Comparison of ENCODE assay signal across 13 cellular contexts in the genomic region with DNA sequence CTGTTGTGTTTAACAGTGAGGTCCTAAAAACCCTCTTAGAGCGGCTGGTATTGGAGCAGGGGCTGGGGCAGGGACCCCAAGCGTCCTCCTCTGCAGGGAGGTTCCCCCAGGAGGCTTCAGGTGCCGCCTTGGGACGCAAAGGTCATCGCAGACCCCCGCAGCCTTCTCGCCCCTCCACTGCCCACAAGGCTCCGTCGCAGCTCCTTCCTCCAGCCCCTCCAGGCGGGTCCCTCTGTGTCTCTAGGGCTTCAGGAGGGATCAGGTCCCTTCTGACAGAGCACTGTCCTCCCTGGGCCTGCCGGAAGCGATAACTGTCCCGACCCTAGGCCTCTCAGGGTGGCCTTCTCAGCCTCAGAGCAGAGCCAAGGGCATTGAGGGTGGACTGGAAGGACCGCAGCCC. TPM values are rescaled to one million over a fixed set of nuclear protein-coding genes. Genes with fewer than 3 reads are reported as not detected.
DNase-seq lines count a peak whose midpoint lies in the region; ATAC-seq and TF ChIP-seq lines count a peak whose summit lies in the region.
"Had no signal": no experiment of that assay in that cellular context is flagged by ENCODE, and none has a peak within 500 bp of the region (broad histone marks: within the 10 kb centered on the region; RNA-seq: fewer than 3 reads in every experiment).

No MANE protein-coding gene starts in this region.

- no peak for ATAC-seq in Right ventricle myocardium inferior
- no peak for ATAC-seq in effector memory CD8-positive, alpha-beta T cell (replicated peaks)
- ATAC-seq in HG02840 (IDR thresholded peaks at IDR 0.05; ENCODE audit: low FRiP score, unreplicated experiment): no peak
- ATAC-seq: Panc1 had no signal

- H3K4me3 Mint-ChIP-seq in effector memory CD8-positive, alpha-beta T cell: no peak overlapping the region
- no peak overlapping the region for H3K4me3 Mint-ChIP-seq in osteocyte (ENCODE audit: unreplicated experiment)

- peaks cover 7% of the 10 kb centered on the region for H3K36me3 ChIP-seq in left ventricle myocardium inferior

- peaks cover 19% of the 10 kb centered on the region for H3K36me3 Mint-ChIP-seq in effector memory CD8-positive, alpha-beta T cell (ENCODE audit: insufficient read depth)
- peaks cover 19% of the 10 kb centered on the region for H3K36me3 Mint-ChIP-seq in osteocyte (ENCODE audit: unreplicated experiment)

- DNase-seq in left ventricle myocardium inferior: no peak
- no peak for DNase-seq in Right ventricle myocardium inferior (ENCODE audit: missing footprints)
- no peak for DNase-seq in effector memory CD8-positive, alpha-beta T cell
- DNase-seq in osteocyte (ENCODE audit: extremely low spot score, unreplicated experiment): no peak
- no peak for DNase-seq in DMS153 (lab: John Stamatoyannopoulos, UW)
- DNase-seq in activated gamma-delta T cell treated with Interleukin-2 at 50 U/mL for 16 hours: no peak
- DNase-seq in central memory CD4-positive, alpha-beta T cell: no peak
- DNase-seq: AML-193, DND-41, NCI-H2029, NCI-H526 had no signal

- intact Hi-C loops in left ventricle myocardium inferior (cut with micrococcal nuclease) (loop anchor here (10.0 kb wide), 2 partner anchors 65 to 135 kb away; a partner anchor contains a TSS), Right ventricle myocardium inferior (cut with DNase I) (loop anchor here (5.0 kb wide), 1 partner anchor 107 kb away; no protein-coding TSS in a partner anchor)

- H3K27ac ChIP-seq in left ventricle myocardium inferior (replicated peaks): peak overlapping the region; percentile 94

- H3K9me3 ChIP-seq in left ventricle myocardium inferior (replicated peaks): no peaks in the 10 kb centered on the region

- peaks cover 66% of the 10 kb centered on the region for H3K4me1 ChIP-seq in left ventricle myocardium inferior

- peak overlapping the region; percentile 93 to 96 for H3K27ac Mint-ChIP-seq in effector memory CD8-positive, alpha-beta T cell
- H3K27ac Mint-ChIP-seq in osteocyte (ENCODE audit: unreplicated experiment): peak overlapping the region; percentile 98

- no peaks in the 10 kb centered on the region for H3K9me3 Mint-ChIP-seq in effector memory CD8-positive, alpha-beta T cell
- no peaks in the 10 kb centered on the region for H3K9me3 Mint-ChIP-seq in osteocyte (ENCODE audit: unreplicated experiment)

- no peaks in the 10 kb centered on the region for H3K27me3 Mint-ChIP-seq in effector memory CD8-positive, alpha-beta T cell
- no peaks in the 10 kb centered on the region for H3K27me3 Mint-ChIP-seq in osteocyte (ENCODE audit: unreplicated experiment)

- no peak overlapping the region for H3K4me3 ChIP-seq in left ventricle myocardium inferior

- peaks cover 36 to 50% of the 10 kb centered on the region in 2 donors for H3K4me1 Mint-ChIP-seq in effector memory CD8-positive, alpha-beta T cell (ENCODE audit: low read depth in 2 of 2)
- peaks cover 40% of the 10 kb centered on the region for H3K4me1 Mint-ChIP-seq in osteocyte (ENCODE audit: unreplicated experiment)

- H3K27me3 ChIP-seq in left ventricle myocardium inferior (ENCODE audit: low read depth): no peaks in the 10 kb centered on the region

- no peak for TF ChIP-seq CTCF in left ventricle myocardium inferior (IDR thresholded peaks at IDR 0.05; ENCODE audit: borderline replicate concordance)
- no peak for TF ChIP-seq CTCF in osteocyte (IDR thresholded peaks at IDR 0.05)

RNA-seq across cellular contexts. Expression of a gene that starts 26.1 kb away (rescaled TPM):
- total RNA-seq in left ventricle myocardium inferior: 13.4 TPM
- total RNA-seq in Right ventricle myocardium inferior: 14.4 TPM
- 50.2 and 55.0 TPM in 2 replicates for total RNA-seq in osteocyte
